1 cellular context compared by ENCODE assay signal in genomic region chr12:47082283-47082962, GRCh38.
TF ChIP-seq lines count a peak whose summit lies in the region.

No MANE protein-coding gene starts in this region.

TF ChIP-seq in K562, 482 proteins besides CTCF, POLR2A, EP300 and RAD21 (continued from another document):
- no peak for TF ChIP-seq CHAMP1 (IDR thresholded peaks at IDR 0.05)
- TF ChIP-seq NEUROD1 (IDR thresholded peaks at IDR 0.05; ENCODE audit: borderline replicate concordance, low read depth, low read length, partially characterized antibody): no peak
- no peak for TF ChIP-seq ETV5 (CRISPR knock-in tag; IDR thresholded peaks at IDR 0.05; ENCODE audit: low read depth)
- TF ChIP-seq U2AF1 (optimal IDR thresholded peaks at IDR 0.05; ENCODE audit: low read depth, low read length): no peak
- TF ChIP-seq LEF1 (IDR thresholded peaks at IDR 0.05): no peak
- no peak for TF ChIP-seq HDAC1 (IDR thresholded peaks at IDR 0.05)
- no peak for TF ChIP-seq CHD2 (IDR thresholded peaks at IDR 0.05; ENCODE audit: low read depth, low read length)
- no peak for TF ChIP-seq SP1 (CRISPR knock-in tag; IDR thresholded peaks at IDR 0.05)
- TF ChIP-seq BCL6 (CRISPR knock-in tag; IDR thresholded peaks at IDR 0.05): no peak
- no peak for TF ChIP-seq KAT7 (CRISPR knock-in tag; IDR thresholded peaks at IDR 0.05; ENCODE audit: borderline replicate concordance)
- 0 out of 2 replicates have a peak, but pooled peaks have one; percentile 2 for TF ChIP-seq HMBOX1 (IDR thresholded peaks at IDR 0.05)
- TF ChIP-seq ERF (CRISPR knock-in tag; IDR thresholded peaks at IDR 0.05): no peak
- no peak for TF ChIP-seq FOXM1 (IDR thresholded peaks at IDR 0.05; ENCODE audit: low read depth)
- no peak for TF ChIP-seq FOXM1 (CRISPR knock-in tag; IDR thresholded peaks at IDR 0.05; ENCODE audit: low read depth)
- TF ChIP-seq RBM25 (IDR thresholded peaks at IDR 0.05; ENCODE audit: low read depth, low read length, severe bottlenecking): peak; percentile 23
- TF ChIP-seq ZNF134 (CRISPR knock-in tag; conservative IDR thresholded peaks at IDR 0.05): no peak
- TF ChIP-seq ZNF717 (CRISPR knock-in tag; IDR thresholded peaks at IDR 0.05): no peak
